Comparison of ENCODE assay signal across 11 cellular contexts in genomic region chr3:170154084-170154483, GRCh38. TPM values are rescaled to one million over a fixed set of nuclear protein-coding genes. Genes with fewer than 3 reads are reported as not detected.
DNase-seq lines count a peak whose midpoint lies in the region; ATAC-seq, FAIRE-seq and TF ChIP-seq lines count a peak whose summit lies in the region.
"Had no signal": no experiment of that assay in that cellular context is flagged by ENCODE, and none has a peak within 500 bp of the region (broad histone marks: within the 10 kb centered on the region; RNA-seq: fewer than 3 reads in every experiment).

No MANE protein-coding gene starts in this region.

- peaks cover 4 to 14% of the 10 kb centered on the region in 2 experiments; a peak in 4 of 5 replicates for H3K4me1 ChIP-seq in K562 (replicated peaks in 1 of 2; ENCODE audit: control insufficient read depth in 2 of 2, insufficient read depth in 2 of 2, low read length in 2 of 2)

- peaks cover 61% of the 10 kb centered on the region for H3K79me2 ChIP-seq in K562 (ENCODE audit: control insufficient read depth, insufficient read depth, low read length)

- peak overlapping the region in 1 of 2 experiments; percentile 37; a peak in 2 of 4 replicates for H3K9ac ChIP-seq in K562 (ENCODE audit: insufficient read depth in 1 of 2, low read depth in 2 of 2, low read length in 2 of 2)

- TSS peak; percentile 8 for BruUV-seq in K562 (replicated peaks; lab: Mats Ljungman, UMichigan)

- no peak overlapping the region for H2AFZ ChIP-seq in K562 (ENCODE audit: low read depth, low read length)

- 84% methylated on average over 3 of the region's 3 CpGs for WGBS in K562 (ENCODE audit: insufficient coverage, low coverage, missing lambda C conversion rate)

- peak overlapping the region; percentile 71; the same call in 2 of the 3 replicates for H3K27ac ChIP-seq in K562 (ENCODE audit: extremely low read depth, low read depth, low read length)

- H3K36me3 ChIP-seq in K562 (ENCODE audit: control insufficient read depth, insufficient read depth, low read length): peaks cover 27% of the 10 kb centered on the region; the same call in 2 of the 3 replicates

- POLR2A ChIA-PET in K562 (lab: Yijun Ruan, JAX): interaction anchor here (0.7 to 1.3 kb wide), 4 partner anchors 12 to 26 kb away, joined by 3 to 5 read pairs (median 4); no protein-coding TSS in a partner anchor

- CTCF ChIA-PET in K562 (lab: Yijun Ruan, JAX; ENCODE audit: low intra/inter-chr PET ratio): no interaction called here

- peak; percentile 11 for ATAC-seq in GM19035 (IDR thresholded peaks at IDR 0.05; ENCODE audit: unreplicated experiment)
- ATAC-seq in HG03175 (IDR thresholded peaks at IDR 0.05; ENCODE audit: unreplicated experiment): peak; percentile 6
- no peak for ATAC-seq in K562

- no peaks in the 10 kb centered on the region for H4K20me1 ChIP-seq in K562 (replicated peaks; ENCODE audit: control insufficient read depth, insufficient read depth, low read length)

- no peak for TF ChIP-seq CTCF in K562 (IDR thresholded peaks at IDR 0.05 in 2 of 3, conservative IDR thresholded peaks at IDR 0.05 in 1 of 3; ENCODE audit: insufficient read depth in 2 of 3, low read depth in 1 of 3, low read length in 3 of 3)

- no peak overlapping the region; the same call in 1 of the 2 replicates for H3K4me2 ChIP-seq in K562 (ENCODE audit: insufficient read depth, low read length)

- intact Hi-C loops in K562 (cut with micrococcal nuclease): no loop called here

- TF ChIP-seq POLR2A in K562 (conservative IDR thresholded peaks at IDR 0.05): no peak
- TF ChIP-seq POLR2A in GM12891 (IDR thresholded peaks at IDR 0.05; ENCODE audit: low read depth, low read length): no peak

- no peak for FAIRE-seq in K562 (lab: Jason Lieb, UNC)
- no peak for FAIRE-seq in GM12891 (lab: Jason Lieb, UNC)

- no peak for TF ChIP-seq EP300 in K562 (IDR thresholded peaks at IDR 0.05; ENCODE audit: low read length)

- H3K27me3 ChIP-seq in K562 (ENCODE audit: control insufficient read depth in 2 of 2, insufficient read depth in 2 of 2, low read length in 2 of 2): no peaks in the 10 kb centered on the region

- TF ChIP-seq RAD21 in K562 (CRISPR knock-in tag; conservative IDR thresholded peaks at IDR 0.05 in 1 of 2, IDR thresholded peaks at IDR 0.05 in 1 of 2): no peak

- H3K9me1 ChIP-seq in K562 (ENCODE audit: control insufficient read depth, insufficient read depth, low read length): no peaks in the 10 kb centered on the region

- no peak overlapping the region for H3K4me3 ChIP-seq in K562

- in situ Hi-C loops in K562 (cut with MboI): no loop called here

- DNase-seq in AG08395 (ENCODE audit: low spot score) (peak; percentile 11), K562 (ENCODE audit: extremely low read depth in 1 of 4, low spot score in 3 of 4) (no peak), NCI-H2196 (lab: John Stamatoyannopoulos, UW; ENCODE audit: unreplicated experiment) (no peak), GM12891 (ENCODE audit: insufficient read length, low spot score) (no peak), medulla oblongata (ENCODE audit: extremely low spot score) (no peak)
- DNase-seq in stimulated activated CD4-positive, alpha-beta T cell treated with anti-CD3 and anti-CD28 coated beads, Interleukin-1b, Interleukin-23, amount 100 ng/mL, for 48 hours: no peak
- DNase-seq: activated naive CD8-positive, alpha-beta T cell treated with anti-CD3 and anti-CD28 coated beads, Interleukin-2, amount 10 ng/mL, durations not matched to agents 7 days and 5 days; NCI-H1417; nucleus accumbens had no signal

- H3K9me3 ChIP-seq in K562 (replicated peaks; ENCODE audit: control insufficient read depth, insufficient read depth, low read depth, low read length): no peaks in the 10 kb centered on the region

TF ChIP-seq in GM12891, 5 proteins besides CTCF, POLR2A, EP300 and RAD21:
- no peak for TF ChIP-seq PAX5 (IDR thresholded peaks at IDR 0.05; ENCODE audit: insufficient read depth, low read length, severe bottlenecking)
- no peak for TF ChIP-seq SPI1 (IDR thresholded peaks at IDR 0.05; ENCODE audit: low read depth, low read length)
- TF ChIP-seq POU2F2 (IDR thresholded peaks at IDR 0.05; ENCODE audit: low read depth, low read length): no peak
- TF ChIP-seq TAF1 (IDR thresholded peaks at IDR 0.05; ENCODE audit: low read depth, low read length): no peak
- TF ChIP-seq POLR2AphosphoS5 (IDR thresholded peaks at IDR 0.05; ENCODE audit: low read depth, low read length): no peak
TF ChIP-seq in GM12891: peak in this region for 0.

RNA-seq across cellular contexts. Expression of gene PHC3, which starts 27.4 kb away (rescaled TPM):
- total RNA-seq in K562 (2011; cell fraction: chromatin; rRNA removed; ENCODE audit: low replicate concordance): 118 and 146 TPM in 2 replicates
- total RNA-seq in K562 (2011; cell fraction: nucleolus; rRNA removed): 42.5 and 52.1 TPM in 2 replicates
- 59.0 and 129 TPM in 2 replicates for total RNA-seq in K562 (2011; cell fraction: nucleoplasm; rRNA removed)
- 3.1 and 8.9 TPM in 2 replicates for total RNA-seq in K562 (2014; rRNA removed)
- 16.9 and 19.0 TPM in 2 replicates for total RNA-seq in K562 (2014; rRNA removed; fragmentation: Illumina TruSeq; extraction: Trizol)
- total RNA-seq in K562 (2015; rRNA removed; fragmentation: Illumina TruSeq; extraction: Trizol): 14.9 and 15.1 TPM in 2 replicates
- total RNA-seq in K562 (2021): 16.9 and 21.5 TPM in 2 replicates
- 21.6 and 32.1 TPM in 2 replicates for polyA plus RNA-seq in K562 (2011; rRNA removed)
- polyA plus RNA-seq in K562 (2011; cell fraction: cytosol; rRNA removed): 25.8 and 29.4 TPM in 2 replicates
- 65.3 and 76.2 TPM in 2 replicates for polyA plus RNA-seq in K562 (2011; cell fraction: nucleus; rRNA removed)
- 9.0 and 22.6 TPM in 2 replicates for polyA plus RNA-seq in K562 (2012)
- polyA plus RNA-seq in K562 (2014; fragmentation: Illumina TruSeq; extraction: Trizol): 8.1 and 10.5 TPM in 2 replicates
- polyA plus RNA-seq in K562 (2014; fragmentation: Nextera tagmentation; extraction: Ambion mirVana): 1 to 10 TPM; 4.6 to 6.0 TPM
- polyA plus RNA-seq in K562 (2014; rRNA removed): 7.4 and 16.2 TPM in 2 replicates
- polyA minus RNA-seq in K562 (2011; rRNA and poly(A)+ RNA removed): 91.9 and 98.7 TPM in 2 replicates
- polyA minus RNA-seq in K562 (2011; cell fraction: cytosol; rRNA and poly(A)+ RNA removed): 13.4 and 14.6 TPM in 2 replicates
- polyA minus RNA-seq in K562 (2011; cell fraction: nucleus; rRNA and poly(A)+ RNA removed): 32.9 and 56.2 TPM in 2 replicates
- polyA plus RNA-seq in GM12891 (2012; ENCODE audit: low read depth, missing spikeins): 24.6 TPM
